ENCODE assay signal across 15 cellular contexts in the genomic region with DNA sequence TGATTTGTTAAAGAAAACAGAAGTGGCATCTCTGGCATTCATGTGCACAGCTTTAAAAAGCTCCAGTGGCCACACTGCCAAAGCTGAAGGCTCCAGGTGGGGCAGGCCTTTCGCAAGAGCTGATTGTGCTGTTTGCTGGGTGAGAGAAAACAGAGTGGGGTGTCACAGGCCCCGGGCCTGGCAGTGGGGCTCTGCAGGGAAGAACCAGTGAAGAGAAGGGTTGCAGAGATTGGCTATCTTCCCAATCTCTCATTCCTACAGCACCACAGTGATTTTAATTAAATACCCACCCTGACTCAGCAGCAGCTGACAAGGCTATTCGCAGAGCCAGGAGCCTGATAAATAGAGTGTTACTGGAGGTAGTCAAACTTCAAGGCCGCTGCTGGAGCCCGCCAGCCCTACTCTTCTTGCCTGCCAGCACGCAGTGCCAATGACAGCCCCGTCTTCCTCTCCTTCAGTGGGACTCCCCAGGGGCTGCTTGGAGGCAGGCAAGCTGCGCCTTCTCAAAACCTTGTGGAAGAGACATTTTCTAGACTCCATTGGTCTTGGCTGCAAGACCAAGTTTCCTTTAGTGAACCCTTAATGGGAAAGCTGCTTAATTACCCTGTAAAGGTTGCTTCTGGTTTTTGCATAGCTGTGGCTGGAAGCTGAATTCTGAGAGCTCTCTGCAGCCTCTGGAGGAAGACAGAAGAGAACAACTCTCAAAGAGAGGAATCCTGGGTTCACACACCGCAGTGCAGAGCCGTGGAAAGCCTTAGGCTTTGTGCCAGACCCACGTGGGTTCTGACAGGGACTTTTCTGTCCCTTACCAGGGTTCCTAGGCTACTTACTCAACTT.
DNase-seq lines count a peak whose midpoint lies in the region; ATAC-seq and TF ChIP-seq lines count a peak whose summit lies in the region.
"Had no signal": no experiment of that assay in that cellular context is flagged by ENCODE, and none has a peak within 500 bp of the region (broad histone marks: within the 10 kb centered on the region; RNA-seq: fewer than 3 reads in every experiment).

No MANE protein-coding gene starts in this region.

- TF ChIP-seq EP300 in stomach (IDR thresholded peaks at IDR 0.05): peak; percentile 30

- no peak for TF ChIP-seq POLR2A in stomach (IDR thresholded peaks at IDR 0.05)

- H3K27me3 ChIP-seq in ectodermal cell (ENCODE audit: control insufficient read depth, insufficient read depth, low read length, poor library complexity, severe bottlenecking) (no peaks in the 10 kb centered on the region), lower lobe of right lung (ENCODE audit: low read depth) (no peaks in the 10 kb centered on the region), stomach (no peaks in the 10 kb centered on the region)
- H3K27me3 ChIP-seq: dorsolateral prefrontal cortex had no signal

- peaks cover 12% of the 10 kb centered on the region for H3K4me1 ChIP-seq in ectodermal cell (ENCODE audit: control insufficient read depth, insufficient read depth, low read length)
- no peaks in the 10 kb centered on the region for H3K4me1 ChIP-seq in lower lobe of right lung
- no peaks in the 10 kb centered on the region for H3K4me1 ChIP-seq in stomach

- WGBS in ectodermal cell, 2 experiments: 69 to 74% methylated on average over 11 of the region's 11 CpGs
- 59 to 72% (median 64%) methylated on average over 11 of the region's 11 CpGs for WGBS in stomach, 5 donors

- DNase-seq in NCI-H2107 treated with DMSO at 0.1 percent for 48 hours (lab: John Stamatoyannopoulos, UW; ENCODE audit: unreplicated experiment) (peak; percentile 16), lower lobe of right lung (peak; percentile 47), stomach (no peak), NCI-H2081 treated with DMSO at 0.1 percent for 48 hours (lab: John Stamatoyannopoulos, UW) (no peak), NCI-H510A treated with DMSO at 0.1 percent for 48 hours (lab: John Stamatoyannopoulos, UW) (no peak)
- no peak for DNase-seq in activated effector memory CD4-positive, alpha-beta T cell treated with Interleukin-2 at 50 U/mL for 16 hours
- DNase-seq: activated CD4-positive, alpha-beta T cell treated with anti-CD3 and anti-CD28 coated beads, Interleukin-2, amount 50 U/mL, for 4 hours; activated naive CD4-positive, alpha-beta T cell treated with Interleukin-2 at 50 U/mL for 16 hours; glutamatergic neuron; NCI-H1105 treated with DMSO at 0.1 percent for 48 hours; T-helper 17 cell had no signal

- intact Hi-C loops in lower lobe of right lung (cut with DNase I) (no loop called here), stomach (cut with DNase I; ENCODE audit: low total_unique reads) (no loop called here)

- peak overlapping the region; percentile 33 for H3K27ac ChIP-seq in ectodermal cell (ENCODE audit: insufficient read depth, low read depth, low read length, poor library complexity, severe bottlenecking)
- no peak overlapping the region for H3K27ac ChIP-seq in lower lobe of right lung
- peak overlapping the region in 2 of 5 donors; percentile 8 to 58 for H3K27ac ChIP-seq in stomach

- TF ChIP-seq CTCF in lower lobe of right lung (IDR thresholded peaks at IDR 0.05) (no peak), stomach (IDR thresholded peaks at IDR 0.05) (no peak)

- ATAC-seq in lower lobe of right lung (peak; percentile 56 to 71), HG03457 (IDR thresholded peaks at IDR 0.05; ENCODE audit: unreplicated experiment) (no peak)
- ATAC-seq: stimulated activated effector memory CD8-positive, alpha-beta T cell treated with anti-CD3 and anti-CD28 coated beads, Interleukin-12 subunit alpha, Interleukin-12 subunit beta, amount 100 ng/mL, for 72 hours; T-helper 17 cell had no signal

- H3K9me3 ChIP-seq in ectodermal cell (ENCODE audit: control insufficient read depth, low read length) (no peaks in the 10 kb centered on the region), lower lobe of right lung (no peaks in the 10 kb centered on the region), stomach (no peaks in the 10 kb centered on the region)

- H3K36me3 ChIP-seq in ectodermal cell (ENCODE audit: control insufficient read depth, insufficient read depth, low read length) (no peaks in the 10 kb centered on the region), lower lobe of right lung (no peaks in the 10 kb centered on the region), stomach (no peaks in the 10 kb centered on the region)

- H3K4me3 ChIP-seq in ectodermal cell (ENCODE audit: insufficient read depth, low read depth, low read length): no peak overlapping the region
- no peak overlapping the region for H3K4me3 ChIP-seq in lower lobe of right lung
- no peak overlapping the region for H3K4me3 ChIP-seq in stomach
- H3K4me3 ChIP-seq: dorsolateral prefrontal cortex had no signal

Comparison
In these comparisons a context has a peak if more than half of its experiments do, and no peak if none do; other contexts are left out.
1. DNase-seq: peak in NCI-H2107 treated with DMSO at 0.1 percent for 48 hours (single experiment) and lower lobe of right lung (single experiment); none in stomach (single experiment), activated effector memory CD4-positive, alpha-beta T cell treated with Interleukin-2 at 50 U/mL for 16 hours (single experiment), NCI-H2081 treated with DMSO at 0.1 percent for 48 hours (single experiment) and NCI-H510A treated with DMSO at 0.1 percent for 48 hours (single experiment).